In the genomic region with DNA sequence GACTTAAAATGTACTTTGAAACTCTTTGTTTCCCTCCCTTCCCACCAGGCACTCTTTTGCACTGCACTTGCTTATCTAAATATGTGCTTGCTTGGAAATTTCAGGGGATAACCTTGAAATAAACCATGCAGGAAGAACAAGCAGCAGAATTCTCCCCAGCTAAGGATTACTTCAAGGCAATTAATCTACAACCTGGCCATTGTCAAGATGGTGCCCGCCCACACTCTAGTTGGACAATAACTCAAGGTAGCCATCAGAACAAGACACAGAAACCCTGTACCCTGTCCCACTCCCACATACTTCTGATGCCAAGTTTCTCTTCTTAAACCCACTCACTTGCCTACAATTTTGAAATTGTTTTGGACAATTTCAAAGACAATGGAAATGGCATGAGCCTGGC, we compare ENCODE assay signal across 16 cellular contexts.
DNase-seq lines count a peak whose midpoint lies in the region; ATAC-seq and TF ChIP-seq lines count a peak whose summit lies in the region.
"Had no signal": no experiment of that assay in that cellular context is flagged by ENCODE, and none has a peak within 500 bp of the region (broad histone marks: within the 10 kb centered on the region; RNA-seq: fewer than 3 reads in every experiment).

No MANE protein-coding gene starts in this region.

- no peak for TF ChIP-seq RAD21 in Ishikawa (IDR thresholded peaks at IDR 0.05; ENCODE audit: low read depth)

- no peak overlapping the region for H3K4me3 Mint-ChIP-seq in mesothelial cell of epicardium
- H3K4me3 Mint-ChIP-seq: CD4-positive, alpha-beta memory T cell had no signal

- H3K27ac Mint-ChIP-seq in mesothelial cell of epicardium = peak overlapping the region; percentile 14

- peaks cover 13% of the 10 kb centered on the region for H3K4me1 Mint-ChIP-seq in mesothelial cell of epicardium
- H3K4me1 Mint-ChIP-seq: CD4-positive, alpha-beta memory T cell had no signal

- ATAC-seq in GM18517 (IDR thresholded peaks at IDR 0.05; ENCODE audit: unreplicated experiment) = no peak
- no peak for ATAC-seq in HG02623 (IDR thresholded peaks at IDR 0.05; ENCODE audit: unreplicated experiment)

- DNase-seq in NCI-H226 (peak; percentile 31), kidney glomerular epithelial cell (lab: John Stamatoyannopoulos, UW) (peak; percentile 43), mesothelial cell of epicardium (ENCODE audit: low spot score in 2 of 2, unreplicated experiment in 2 of 2) (no peak), GM19240 (ENCODE audit: insufficient read length, low spot score) (no peak)
- no peak for DNase-seq in activated CD4-positive, alpha-beta T cell treated with anti-CD3 and anti-CD28 coated beads for 1 hour
- DNase-seq: C1 segment of cervical spinal cord; Calu3; CD4-positive, alpha-beta memory T cell; COR-L47; DMS53; GF-D8; H7; HCEC 1CT had no signal

- H3K9me3 Mint-ChIP-seq in mesothelial cell of epicardium = peaks cover 32% of the 10 kb centered on the region

- no peaks in the 10 kb centered on the region for H3K27me3 Mint-ChIP-seq in mesothelial cell of epicardium (ENCODE audit: low read depth)
- H3K27me3 Mint-ChIP-seq: CD4-positive, alpha-beta memory T cell had no signal

- TF ChIP-seq EP300 in Ishikawa (IDR thresholded peaks at IDR 0.05; ENCODE audit: borderline replicate concordance) = peak; percentile 50; the same call in 1 of the 2 replicates

- no peak for TF ChIP-seq CTCF in mesothelial cell of epicardium (IDR thresholded peaks at IDR 0.05; ENCODE audit: unreplicated experiment)

- peaks cover 8% of the 10 kb centered on the region for H3K36me3 Mint-ChIP-seq in mesothelial cell of epicardium

TF ChIP-seq in Ishikawa, 13 proteins besides CTCF, POLR2A, EP300 and RAD21:
- TF ChIP-seq FOXM1 (IDR thresholded peaks at IDR 0.05; ENCODE audit: borderline replicate concordance, low read depth) = no peak
- TF ChIP-seq EGR1 (IDR thresholded peaks at IDR 0.05) = no peak
- 0 out of 2 replicates have a peak, but pooled peaks have one; percentile 32 for TF ChIP-seq TCF12 (IDR thresholded peaks at IDR 0.05; ENCODE audit: low read depth)

Comparison
In these comparisons a context has a peak if more than half of its experiments do, and no peak if none do; other contexts are left out.
1. DNase-seq: peak in NCI-H226 (single experiment) and kidney glomerular epithelial cell (single experiment); none in mesothelial cell of epicardium (0 of 2), GM19240 (single experiment) and activated CD4-positive, alpha-beta T cell treated with anti-CD3 and anti-CD28 coated beads for 1 hour (single experiment).